Comparison of ENCODE assay signal across 28 cellular contexts in the genomic region with DNA sequence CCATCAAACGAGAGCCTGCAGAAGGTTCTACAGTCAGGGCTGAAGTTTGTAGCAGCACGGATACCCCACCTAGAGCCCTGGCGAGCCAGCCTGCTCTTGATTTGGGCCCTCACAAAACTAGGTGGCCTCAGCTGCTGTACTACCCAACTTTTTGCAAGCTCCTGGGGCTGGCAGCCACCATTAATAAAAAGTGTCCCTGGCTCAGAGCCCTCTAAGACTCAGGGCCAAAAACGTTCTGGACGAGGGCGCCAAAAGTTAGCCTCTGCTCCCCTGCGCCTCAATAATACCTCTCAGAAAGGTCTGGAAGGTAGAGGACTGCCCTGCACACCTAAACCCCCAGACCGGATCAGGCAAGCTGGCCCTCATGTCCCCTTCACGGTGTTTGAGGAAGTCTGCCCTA. TPM values are rescaled to one million over a fixed set of nuclear protein-coding genes. Genes with fewer than 3 reads are reported as not detected.
"Had no signal": no experiment of that assay in that cellular context is flagged by ENCODE, and none has a peak within 500 bp of the region (broad histone marks: within the 10 kb centered on the region; RNA-seq: fewer than 3 reads in every experiment).

No MANE protein-coding gene starts in this region.

- H3K27me3 Mint-ChIP-seq: memory B cell had no signal

- H3K4me3 ChIP-seq: heart right ventricle, lower lobe of right lung, neural progenitor cell, psoas muscle, spleen, tibial artery, upper lobe of left lung, uterus had no signal

- H3K36me3 ChIP-seq: lower lobe of right lung, neural progenitor cell, tibial artery, upper lobe of left lung, uterus had no signal

- H3K36me3 Mint-ChIP-seq: memory B cell, natural killer cell had no signal

- H3K4me1 Mint-ChIP-seq: mesothelial cell of epicardium had no signal

- ATAC-seq: left lobe of liver, lower lobe of right lung, natural killer cell, psoas muscle, sciatic nerve had no signal

- H3K27ac ChIP-seq: heart right ventricle, lower lobe of right lung, neural progenitor cell, parathyroid adenoma, psoas muscle, tibial artery, upper lobe of left lung, uterus had no signal

- H3K4me1 ChIP-seq: lower lobe of right lung, neural progenitor cell, psoas muscle, tibial artery, upper lobe of left lung, uterus had no signal

- H3K27me3 ChIP-seq: heart right ventricle, neural progenitor cell, spleen, tibial artery, upper lobe of left lung, uterus had no signal

- H3K27ac Mint-ChIP-seq: memory B cell, mesothelial cell of epicardium, natural killer cell, neural progenitor cell had no signal

- H3K9me3 ChIP-seq: heart right ventricle, lower lobe of right lung, psoas muscle, spleen, tibial artery, upper lobe of left lung, uterus had no signal

- DNase-seq: dermis blood vessel endothelial cell; heart right ventricle; hypothalamus; lower lobe of right lung; natural killer cell; psoas muscle; retina; spleen; stimulated activated CD4-positive, alpha-beta T cell treated with anti-CD3 and anti-CD28 coated beads, Interleukin-15, amount 100 ng/mL, for 24 hours; stimulated activated CD4-positive, alpha-beta T cell treated with anti-CD3 and anti-CD28 coated beads, Interleukin-1b, Interleukin-23, amount 100 ng/mL, for 48 hours; stimulated activated CD4-positive, alpha-beta T cell treated with anti-CD3 and anti-CD28 coated beads, Interleukin-4, amount 100 ng/mL, for 24 hours; stimulated activated naive CD4-positive, alpha-beta T cell treated with Interleukin-2 at 50 U/mL for 16 hours; tibial artery; upper lobe of left lung; uterus had no signal

- H3K9me3 Mint-ChIP-seq: memory B cell, mesothelial cell of epicardium, natural killer cell, neural progenitor cell had no signal

- H3K4me3 Mint-ChIP-seq: memory B cell, mesothelial cell of epicardium, natural killer cell, neural progenitor cell had no signal

RNA-seq across cellular contexts. Expression of a gene that starts 49.7 kb away (rescaled TPM):
- total RNA-seq: dermis blood vessel endothelial cell, fibroblast of lung, heart right ventricle, left lobe of liver, lower lobe of right lung, mucosa of gallbladder, myocyte, omental fat pad, psoas muscle, skeletal muscle tissue, spleen, temporal lobe, upper lobe of left lung had no signal
- polyA plus RNA-seq: esophagus, fibroblast of lung, heart right ventricle, psoas muscle, spleen had no signal
